ENCODE assay signal across 20 cellular contexts in genomic region chr14:97851438-97851995, GRCh38.
DNase-seq lines count a peak whose midpoint lies in the region; ATAC-seq and TF ChIP-seq lines count a peak whose summit lies in the region.
"Had no signal": no experiment of that assay in that cellular context is flagged by ENCODE, and none has a peak within 500 bp of the region (broad histone marks: within the 10 kb centered on the region; RNA-seq: fewer than 3 reads in every experiment).

No MANE protein-coding gene starts in this region.

- no peaks in the 10 kb centered on the region for H3K9me3 Mint-ChIP-seq in neural crest cell
- H3K9me3 Mint-ChIP-seq: activated CD8-positive, alpha-beta T cell treated with anti-CD3 and anti-CD28 coated beads for 36 hours; activated naive CD8-positive, alpha-beta T cell treated with anti-CD3 and anti-CD28 coated beads, Interleukin-2, amount 10 ng/mL, durations not matched to agents 7 days and 5 days; stimulated activated naive CD8-positive, alpha-beta T cell treated with anti-CD3 and anti-CD28 coated beads, Interleukin-15, amount 100 ng/mL, for 72 hours had no signal

- no peaks in the 10 kb centered on the region for H3K36me3 ChIP-seq in uterus
- H3K36me3 ChIP-seq: thyroid gland had no signal

- H3K27me3 ChIP-seq in uterus: no peaks in the 10 kb centered on the region
- H3K27me3 ChIP-seq: thyroid gland had no signal

- H3K27ac Mint-ChIP-seq in neural crest cell (ENCODE audit: unreplicated experiment): no peak overlapping the region
- H3K27ac Mint-ChIP-seq: activated CD8-positive, alpha-beta T cell treated with anti-CD3 and anti-CD28 coated beads for 36 hours; activated naive CD8-positive, alpha-beta T cell treated with anti-CD3 and anti-CD28 coated beads, Interleukin-2, amount 10 ng/mL, durations not matched to agents 7 days and 5 days; progenitor cell of endocrine pancreas; stimulated activated naive CD8-positive, alpha-beta T cell treated with anti-CD3 and anti-CD28 coated beads, Interleukin-15, amount 100 ng/mL, for 72 hours had no signal

- H3K27me3 Mint-ChIP-seq in neural crest cell (ENCODE audit: low read depth): peaks cover 44% of the 10 kb centered on the region
- H3K27me3 Mint-ChIP-seq: activated CD8-positive, alpha-beta T cell treated with anti-CD3 and anti-CD28 coated beads for 36 hours; stimulated activated naive CD8-positive, alpha-beta T cell treated with anti-CD3 and anti-CD28 coated beads, Interleukin-15, amount 100 ng/mL, for 72 hours had no signal

- TF ChIP-seq POLR2A in uterus (IDR thresholded peaks at IDR 0.05): no peak

- intact Hi-C loops in uterus (cut with DNase I; ENCODE audit: low total_unique reads): no loop called here

- TF ChIP-seq CTCF in neural crest cell (conservative IDR thresholded peaks at IDR 0.05): no peak
- TF ChIP-seq CTCF in uterus (IDR thresholded peaks at IDR 0.05): no peak

- H3K4me3 Mint-ChIP-seq in neural crest cell: peak overlapping the region; percentile 16
- H3K4me3 Mint-ChIP-seq: activated CD8-positive, alpha-beta T cell treated with anti-CD3 and anti-CD28 coated beads for 36 hours; activated naive CD8-positive, alpha-beta T cell treated with anti-CD3 and anti-CD28 coated beads, Interleukin-2, amount 10 ng/mL, durations not matched to agents 7 days and 5 days; stimulated activated naive CD8-positive, alpha-beta T cell treated with anti-CD3 and anti-CD28 coated beads, Interleukin-15, amount 100 ng/mL, for 72 hours had no signal

- no peak overlapping the region for H3K4me3 ChIP-seq in uterus
- H3K4me3 ChIP-seq: dorsolateral prefrontal cortex, lung, thyroid gland had no signal

- H3K4me1 ChIP-seq in uterus: no peaks in the 10 kb centered on the region
- H3K4me1 ChIP-seq: thyroid gland had no signal

- DNase-seq in NCI-H1092 (lab: John Stamatoyannopoulos, UW) (peak; percentile 31), NCI-H187 treated with DMSO at 0.1 percent for 48 hours (lab: John Stamatoyannopoulos, UW) (peak; percentile 92), NCI-H510A treated with DMSO at 0.1 percent for 48 hours (lab: John Stamatoyannopoulos, UW) (peak; percentile 31), neural crest cell (ENCODE audit: low read depth, low spot score) (no peak), uterus (no peak)
- DNase-seq: activated CD4-positive, alpha-beta T cell treated with anti-CD3 and anti-CD28 coated beads for 1 hour; activated CD8-positive, alpha-beta T cell treated with anti-CD3 and anti-CD28 coated beads for 36 hours; activated effector memory CD4-positive, alpha-beta T cell treated with anti-CD3 and anti-CD28 coated beads, Interleukin-2, amount 50 U/mL, for 16 hours; activated naive CD8-positive, alpha-beta T cell treated with anti-CD3 and anti-CD28 coated beads, Interleukin-2, amount 10 ng/mL, durations not matched to agents 7 days and 5 days; dorsolateral prefrontal cortex; EL; kidney; SIG-M5; stimulated activated naive CD8-positive, alpha-beta T cell treated with anti-CD3 and anti-CD28 coated beads, Interleukin-15, amount 100 ng/mL, for 72 hours; thyroid gland had no signal

- H3K36me3 Mint-ChIP-seq in neural crest cell (ENCODE audit: low read depth): no peaks in the 10 kb centered on the region
- H3K36me3 Mint-ChIP-seq: activated naive CD8-positive, alpha-beta T cell treated with anti-CD3 and anti-CD28 coated beads, Interleukin-2, amount 10 ng/mL, durations not matched to agents 7 days and 5 days had no signal

- no peaks in the 10 kb centered on the region for H3K9me3 ChIP-seq in uterus
- H3K9me3 ChIP-seq: thyroid gland had no signal

- ATAC-seq in GM18498 (IDR thresholded peaks at IDR 0.05; ENCODE audit: unreplicated experiment) (no peak), HG03342 (IDR thresholded peaks at IDR 0.05; ENCODE audit: unreplicated experiment) (no peak)
- ATAC-seq: activated CD8-positive, alpha-beta T cell treated with anti-CD3 and anti-CD28 coated beads for 36 hours; Panc1; stimulated activated naive CD8-positive, alpha-beta T cell treated with anti-CD3 and anti-CD28 coated beads, Interleukin-15, amount 100 ng/mL, for 72 hours had no signal

- no peak overlapping the region for H3K27ac ChIP-seq in uterus
- H3K27ac ChIP-seq: dorsolateral prefrontal cortex, thyroid gland had no signal

- peaks cover 32% of the 10 kb centered on the region for H3K4me1 Mint-ChIP-seq in neural crest cell
- H3K4me1 Mint-ChIP-seq: activated naive CD8-positive, alpha-beta T cell treated with anti-CD3 and anti-CD28 coated beads, Interleukin-2, amount 10 ng/mL, durations not matched to agents 7 days and 5 days; stimulated activated naive CD8-positive, alpha-beta T cell treated with anti-CD3 and anti-CD28 coated beads, Interleukin-15, amount 100 ng/mL, for 72 hours had no signal

Comparison
In these comparisons a context has a peak if more than half of its experiments do, and no peak if none do; other contexts are left out.
1. DNase-seq: peak in NCI-H1092 (single experiment), NCI-H187 treated with DMSO at 0.1 percent for 48 hours (single experiment) and NCI-H510A treated with DMSO at 0.1 percent for 48 hours (single experiment); none in neural crest cell (single experiment) and uterus (0 of 2).